Comparison of ENCODE assay signal across 20 cellular contexts in genomic region chr7:149462101-149462520, GRCh38. TPM values are rescaled to one million over a fixed set of nuclear protein-coding genes. Genes with fewer than 3 reads are reported as not detected.
DNase-seq lines count a peak whose midpoint lies in the region; ATAC-seq and TF ChIP-seq lines count a peak whose summit lies in the region.
"Had no signal": no experiment of that assay in that cellular context is flagged by ENCODE, and none has a peak within 500 bp of the region (broad histone marks: within the 10 kb centered on the region; RNA-seq: fewer than 3 reads in every experiment).

No MANE protein-coding gene starts in this region.

- H3K9ac ChIP-seq in trophoblast cell (ENCODE audit: low read length), result no peak overlapping the region

- H3K36me3 ChIP-seq in trophoblast cell (ENCODE audit: control insufficient read depth in 1 of 2, insufficient read depth in 2 of 2, low read length in 2 of 2) (no peaks in the 10 kb centered on the region), upper lobe of left lung (no peaks in the 10 kb centered on the region)
- H3K36me3 ChIP-seq: colonic mucosa, MG63, prostate gland had no signal

- H3K4ac ChIP-seq in trophoblast cell (ENCODE audit: low read depth, low read length), result no peak overlapping the region

- H3K9me3 ChIP-seq in trophoblast cell (ENCODE audit: insufficient read depth, low read depth, low read length) (no peaks in the 10 kb centered on the region), upper lobe of left lung (no peaks in the 10 kb centered on the region)
- H3K9me3 ChIP-seq: colonic mucosa, prostate gland had no signal

- H3K18ac ChIP-seq in trophoblast cell (ENCODE audit: low read length), result no peak overlapping the region

- TF ChIP-seq CTCF in glutamatergic neuron (IDR thresholded peaks at IDR 0.05; ENCODE audit: partially characterized antibody, unreplicated experiment) (no peak), upper lobe of left lung (IDR thresholded peaks at IDR 0.05) (no peak), chondrocyte (IDR thresholded peaks at IDR 0.05) (no peak)

- peaks cover 8% of the 10 kb centered on the region for H3K79me2 ChIP-seq in trophoblast cell (ENCODE audit: control insufficient read depth, insufficient read depth, low read length, poor library complexity)

- no peak for ATAC-seq in activated T-cell treated with anti-CD3 and anti-CD28 coated beads, Interleukin-2, amount 50 U/mL, for 4 hours
- no peak for ATAC-seq in upper lobe of left lung (ENCODE audit: low FRiP score in 2 of 2)

- no peak overlapping the region for H4K12ac ChIP-seq in trophoblast cell (ENCODE audit: low read depth, low read length)

- H3K27ac ChIP-seq in trophoblast cell (ENCODE audit: low read depth, low read length) (no peak overlapping the region), upper lobe of left lung (no peak overlapping the region)
- H3K27ac ChIP-seq: colonic mucosa, HL-60, prostate gland, skin epidermis had no signal

- H2AFZ ChIP-seq in trophoblast cell (ENCODE audit: insufficient read depth, low read length, poor library complexity), result no peak overlapping the region

- H2BK12ac ChIP-seq in trophoblast cell (ENCODE audit: low read length), result no peak overlapping the region

- no peak overlapping the region for H4K8ac ChIP-seq in trophoblast cell (ENCODE audit: low read depth, low read length)

- WGBS in trophoblast cell (ENCODE audit: extremely low coverage, insufficient coverage, insufficient read length), result no CpG with 5 or more reads among the region's 9 CpGs
- 86 to 89% methylated on average over 9 of the region's 9 CpGs for WGBS in upper lobe of left lung, 2 donors

- H3K27ac Mint-ChIP-seq in glutamatergic neuron (ENCODE audit: unreplicated experiment), result no peak overlapping the region
- H3K27ac Mint-ChIP-seq in activated CD4-positive, alpha-beta memory T cell treated with anti-CD3 and anti-CD28 coated beads, Interleukin-2, amount 10 ng/mL, durations not matched to agents 7 days and 5 days, result no peak overlapping the region
- no peak overlapping the region for H3K27ac Mint-ChIP-seq in chondrocyte (ENCODE audit: unreplicated experiment)
- H3K27ac Mint-ChIP-seq: activated naive CD4-positive, alpha-beta T cell treated with anti-CD3 and anti-CD28 coated beads for 36 hours; CD14-positive monocyte had no signal

- no peak overlapping the region for H3K4me2 ChIP-seq in trophoblast cell (ENCODE audit: low read length)

- no peak overlapping the region for H3K4me3 ChIP-seq in trophoblast cell (ENCODE audit: low read depth, low read length)
- no peak overlapping the region for H3K4me3 ChIP-seq in upper lobe of left lung
- H3K4me3 ChIP-seq: colonic mucosa, MG63, prostate gland had no signal

- no peaks in the 10 kb centered on the region for H3K36me3 Mint-ChIP-seq in activated T-cell treated with anti-CD3 and anti-CD28 coated beads, Interleukin-2, amount 50 U/mL, for 4 hours (ENCODE audit: insufficient read depth)
- peaks cover 5% of the 10 kb centered on the region for H3K36me3 Mint-ChIP-seq in glutamatergic neuron (ENCODE audit: unreplicated experiment)
- H3K36me3 Mint-ChIP-seq in activated CD4-positive, alpha-beta memory T cell treated with anti-CD3 and anti-CD28 coated beads, Interleukin-2, amount 10 ng/mL, durations not matched to agents 7 days and 5 days (ENCODE audit: low read depth), result no peaks in the 10 kb centered on the region
- peaks cover 1% of the 10 kb centered on the region for H3K36me3 Mint-ChIP-seq in chondrocyte (ENCODE audit: low read depth)

- H2AK5ac ChIP-seq in trophoblast cell (ENCODE audit: low read length), result no peak overlapping the region

- no peak overlapping the region for H2BK120ac ChIP-seq in trophoblast cell (ENCODE audit: insufficient read depth, low read length, poor library complexity)

- no peaks in the 10 kb centered on the region for H3K9me3 Mint-ChIP-seq in activated T-cell treated with anti-CD3 and anti-CD28 coated beads, Interleukin-2, amount 50 U/mL, for 4 hours
- H3K9me3 Mint-ChIP-seq in glutamatergic neuron (ENCODE audit: unreplicated experiment) (peaks cover 12% of the 10 kb centered on the region), chondrocyte (ENCODE audit: low read depth) (peaks cover 14% of the 10 kb centered on the region)
- no peaks in the 10 kb centered on the region for H3K9me3 Mint-ChIP-seq in activated CD4-positive, alpha-beta memory T cell treated with anti-CD3 and anti-CD28 coated beads, Interleukin-2, amount 10 ng/mL, durations not matched to agents 7 days and 5 days
- H3K9me3 Mint-ChIP-seq: activated naive CD4-positive, alpha-beta T cell treated with anti-CD3 and anti-CD28 coated beads for 36 hours had no signal

- POLR2A ChIA-PET in activated CD4-positive, alpha-beta memory T cell treated with anti-CD3 and anti-CD28 coated beads, Interleukin-2, amount 10 ng/mL, durations not matched to agents 7 days and 5 days (lab: Charles Lee), result interaction anchor here (0.7 to 3.0 kb wide), 2 partner anchors 20 to 34 kb away, joined by 5 to 8 read pairs; no protein-coding TSS in a partner anchor

- TF ChIP-seq POLR2A in upper lobe of left lung (IDR thresholded peaks at IDR 0.05), result no peak

- no peak overlapping the region for H2BK5ac ChIP-seq in trophoblast cell (ENCODE audit: low read depth, low read length, poor library complexity)

- peak overlapping the region; percentile 27 for H3K4me3 Mint-ChIP-seq in activated T-cell treated with anti-CD3 and anti-CD28 coated beads, Interleukin-2, amount 50 U/mL, for 4 hours
- H3K4me3 Mint-ChIP-seq in glutamatergic neuron (ENCODE audit: unreplicated experiment) (peak overlapping the region; percentile 43), chondrocyte (ENCODE audit: unreplicated experiment) (no peak overlapping the region)
- H3K4me3 Mint-ChIP-seq in activated CD4-positive, alpha-beta memory T cell treated with anti-CD3 and anti-CD28 coated beads, Interleukin-2, amount 10 ng/mL, durations not matched to agents 7 days and 5 days, result no peak overlapping the region

- H3K27me3 ChIP-seq in trophoblast cell (ENCODE audit: insufficient read depth, low read length) (peaks cover 3% of the 10 kb centered on the region), upper lobe of left lung (no peaks in the 10 kb centered on the region)
- H3K27me3 ChIP-seq: colonic mucosa, MG63 had no signal

- no peak for DNase-seq in activated T-cell treated with anti-CD3 and anti-CD28 coated beads, Interleukin-2, amount 50 U/mL, for 4 hours
- DNase-seq in activated T-cell treated with anti-CD3 and anti-CD28 coated beads, Interleukin-2, amount 50 U/mL, for 48 hours, result no peak
- DNase-seq in NCI-H69 (lab: John Stamatoyannopoulos, UW), result peak; percentile 17
- DNase-seq in glutamatergic neuron, result no peak
- peak; percentile 93 to 98 for DNase-seq in trophoblast cell
- no peak for DNase-seq in activated CD4-positive, alpha-beta memory T cell treated with anti-CD3 and anti-CD28 coated beads, Interleukin-2, amount 10 ng/mL, durations not matched to agents 7 days and 5 days
- no peak for DNase-seq in upper lobe of left lung
- no peak for DNase-seq in chondrocyte (ENCODE audit: low spot score)
- DNase-seq: ACHN; activated CD4-positive, CD25-positive, alpha-beta regulatory T cell; activated naive CD4-positive, alpha-beta T cell treated with anti-CD3 and anti-CD28 coated beads for 36 hours; colonic mucosa; MG63; NCI-H748 treated with DMSO at 0.1 percent for 48 hours; OCI-M1; Right ventricle myocardium superior had no signal

- H3K4me1 Mint-ChIP-seq in activated T-cell treated with anti-CD3 and anti-CD28 coated beads, Interleukin-2, amount 50 U/mL, for 4 hours (ENCODE audit: low read depth), result peaks cover 24% of the 10 kb centered on the region
- H3K4me1 Mint-ChIP-seq in glutamatergic neuron (ENCODE audit: low read depth, unreplicated experiment) (peaks cover 14% of the 10 kb centered on the region), chondrocyte (ENCODE audit: low read depth) (peaks cover 16% of the 10 kb centered on the region)
- peaks cover 18% of the 10 kb centered on the region for H3K4me1 Mint-ChIP-seq in activated CD4-positive, alpha-beta memory T cell treated with anti-CD3 and anti-CD28 coated beads, Interleukin-2, amount 10 ng/mL, durations not matched to agents 7 days and 5 days

- H3K79me1 ChIP-seq in trophoblast cell (ENCODE audit: low read length), result peaks cover 10% of the 10 kb centered on the region

- H4K91ac ChIP-seq in trophoblast cell (ENCODE audit: low read depth, low read length), result no peak overlapping the region

- CTCF ChIA-PET in activated CD4-positive, alpha-beta memory T cell treated with anti-CD3 and anti-CD28 coated beads, Interleukin-2, amount 10 ng/mL, durations not matched to agents 7 days and 5 days (lab: Charles Lee), result interaction anchor here (1.3 to 2.4 kb wide), 3 partner anchors 21 to 886 kb away, joined by 3 to 22 read pairs (median 20); no protein-coding TSS in a partner anchor

- no peak for TF ChIP-seq EP300 in upper lobe of left lung (IDR thresholded peaks at IDR 0.05)

- no peak overlapping the region for H3K23ac ChIP-seq in trophoblast cell (ENCODE audit: low read length)

- peaks cover 0 to 6% of the 10 kb centered on the region in 2 experiments for H3K4me1 ChIP-seq in trophoblast cell (ENCODE audit: control insufficient read depth in 1 of 2, insufficient read depth in 2 of 2, low read length in 2 of 2)
- peaks cover 13 to 32% (median 19%) of the 10 kb centered on the region in 4 donors for H3K4me1 ChIP-seq in upper lobe of left lung
- H3K4me1 ChIP-seq: colonic mucosa had no signal

- H3K27me3 Mint-ChIP-seq in activated T-cell treated with anti-CD3 and anti-CD28 coated beads, Interleukin-2, amount 50 U/mL, for 4 hours (ENCODE audit: low read depth), result peaks cover 12% of the 10 kb centered on the region
- H3K27me3 Mint-ChIP-seq in glutamatergic neuron (ENCODE audit: unreplicated experiment), result peaks cover 21% of the 10 kb centered on the region
- H3K27me3 Mint-ChIP-seq in activated CD4-positive, alpha-beta memory T cell treated with anti-CD3 and anti-CD28 coated beads, Interleukin-2, amount 10 ng/mL, durations not matched to agents 7 days and 5 days, result peaks cover 21% of the 10 kb centered on the region
- H3K27me3 Mint-ChIP-seq in chondrocyte (ENCODE audit: low read depth), result no peaks in the 10 kb centered on the region

- H3K14ac ChIP-seq in trophoblast cell (ENCODE audit: low read length), result no peak overlapping the region

RNA-seq across cellular contexts. Expression of gene ZNF777, which starts 1.2 kb away (rescaled TPM):
- 10 to 100 TPM; 28.3 to 33.2 (median 29.3) TPM for total RNA-seq in activated T-cell treated with anti-CD3 and anti-CD28 coated beads, Interleukin-2, amount 50 U/mL, for 4 hours
- total RNA-seq in glutamatergic neuron (ENCODE audit: unreplicated experiment), result 18.0 TPM
- 10.7 TPM in 2 replicates for polyA plus RNA-seq in trophoblast cell (2013)
- 10 to 100 TPM; 11.7 to 11.8 TPM for total RNA-seq in activated CD4-positive, alpha-beta memory T cell treated with anti-CD3 and anti-CD28 coated beads, Interleukin-2, amount 10 ng/mL, durations not matched to agents 7 days and 5 days
- total RNA-seq in upper lobe of left lung, result 10 to 100 TPM in 4 of 6 donors, 1 to 10 TPM in 2; 9.3 to 16.0 (median 10.8) TPM
- 11.7 to 15.2 TPM (median 15.1 TPM) in 3 replicates for total RNA-seq in chondrocyte

RNA-seq across cellular contexts. Expression of gene ZNF746, which starts 35.5 kb away (rescaled TPM):
- 10 to 100 TPM; 24.6 to 25.6 (median 25.1) TPM for total RNA-seq in activated T-cell treated with anti-CD3 and anti-CD28 coated beads, Interleukin-2, amount 50 U/mL, for 4 hours
- total RNA-seq in glutamatergic neuron (ENCODE audit: unreplicated experiment) (22.8 TPM), upper lobe of left lung (10 to 100 TPM; 19.4 to 54.5 (median 25.2) TPM), chondrocyte (16.1 to 17.0 TPM (median 16.2 TPM) in 3 replicates)
- 12.1 and 12.8 TPM in 2 replicates for polyA plus RNA-seq in trophoblast cell (2013)
- 10 to 100 TPM; 18.5 to 19.8 TPM for total RNA-seq in activated CD4-positive, alpha-beta memory T cell treated with anti-CD3 and anti-CD28 coated beads, Interleukin-2, amount 10 ng/mL, durations not matched to agents 7 days and 5 days

Comparison
In these comparisons a context has a peak if more than half of its experiments do, and no peak if none do; other contexts are left out.
1. DNase-seq: peak in NCI-H69 (single experiment) and trophoblast cell (2 of 2); none in activated T-cell treated with anti-CD3 and anti-CD28 coated beads, Interleukin-2, amount 50 U/mL, for 4 hours (single experiment), activated T-cell treated with anti-CD3 and anti-CD28 coated beads, Interleukin-2, amount 50 U/mL, for 48 hours (0 of 2), glutamatergic neuron (single experiment), activated CD4-positive, alpha-beta memory T cell treated with anti-CD3 and anti-CD28 coated beads, Interleukin-2, amount 10 ng/mL, durations not matched to agents 7 days and 5 days (single experiment), upper lobe of left lung (0 of 2) and chondrocyte (single experiment).
2. H3K4me3 Mint-ChIP-seq: peak in activated T-cell treated with anti-CD3 and anti-CD28 coated beads, Interleukin-2, amount 50 U/mL, for 4 hours (single experiment) and glutamatergic neuron (single experiment); none in activated CD4-positive, alpha-beta memory T cell treated with anti-CD3 and anti-CD28 coated beads, Interleukin-2, amount 10 ng/mL, durations not matched to agents 7 days and 5 days (single experiment) and chondrocyte (single experiment).